In the genomic region with DNA sequence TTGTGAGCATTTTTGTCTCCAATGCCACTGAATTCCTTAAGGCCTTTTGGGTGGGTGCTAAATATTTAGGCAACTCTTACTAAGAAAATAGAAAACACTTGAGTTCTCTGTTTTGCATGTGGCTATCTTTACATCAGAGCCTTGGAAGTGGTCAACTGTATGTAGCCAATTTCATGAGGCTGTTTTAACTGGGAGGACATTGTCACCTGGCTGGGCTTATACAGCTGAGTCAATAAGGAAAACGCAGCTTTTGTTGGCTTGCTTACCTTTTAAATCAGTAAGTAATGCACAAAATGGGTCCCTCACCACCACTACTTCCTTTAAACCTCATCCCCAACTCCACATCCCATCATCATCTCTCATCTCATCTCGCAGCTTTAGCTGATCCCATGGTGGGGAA, we compare ENCODE assay signal across 26 cellular contexts.
"Had no signal": no experiment of that assay in that cellular context is flagged by ENCODE, and none has a peak within 500 bp of the region (broad histone marks: within the 10 kb centered on the region; RNA-seq: fewer than 3 reads in every experiment).

No MANE protein-coding gene starts in this region.

- H3K4me3 ChIP-seq: esophagus squamous epithelium, heart right ventricle, left lung, mucosa of descending colon, right lobe of liver, thoracic aorta, tibial nerve, upper lobe of left lung, uterus had no signal

- H3K4me1 ChIP-seq: esophagus squamous epithelium, heart right ventricle, parathyroid adenoma, tibial nerve, uterus had no signal

- H3K79me2 ChIP-seq: parathyroid adenoma had no signal

- DNase-seq: effector memory CD8-positive, alpha-beta T cell; erythroblast; esophagus squamous epithelium; foreskin melanocyte; glutamatergic neuron; heart right ventricle; hippocampal formation; left cardiac atrium; left lung; mesenchymal stem cell; mucosa of descending colon; naive B cell; right lobe of liver; small intestine; stimulated activated CD4-positive, alpha-beta T cell treated with anti-CD3 and anti-CD28 coated beads, Interleukin-15, amount 100 ng/mL, for 24 hours; stimulated activated CD4-positive, alpha-beta T cell treated with anti-CD3 and anti-CD28 coated beads, Interleukin-2, amount 100 ng/mL, for 48 hours; stimulated activated naive B cell treated with anti-CD40 and anti-IgM and Interleukin-4, amounts not matched to agents 10 μg/mL and 1 μg/mL and 100 μg/mL, for 72 hours; upper lobe of left lung; uterus had no signal

- H3K9ac ChIP-seq: parathyroid adenoma had no signal

- ATAC-seq: effector memory CD8-positive, alpha-beta T cell; heart right ventricle; left cardiac atrium; left lung; mucosa of descending colon; natural killer cell treated with Interleukin-12 subunit alpha and Interleukin-12 subunit beta and Interleukin-15 and Interleukin-18, amount 100 ng/mL, for 72 hours; right lobe of liver; stimulated activated naive B cell treated with anti-CD40 and anti-IgM and Interleukin-4, amounts not matched to agents 10 μg/mL and 1 μg/mL and 100 μg/mL, for 72 hours had no signal

- H3K36me3 ChIP-seq: esophagus squamous epithelium, heart right ventricle, left lung, neutrophil, right lobe of liver, thoracic aorta, tibial nerve, upper lobe of left lung, uterus had no signal

- FAIRE-seq: endometrium, islet of Langerhans, small intestine had no signal

- H2AFZ ChIP-seq: parathyroid adenoma had no signal

- H3K27me3 ChIP-seq: esophagus squamous epithelium, left lung, right lobe of liver, tibial nerve, upper lobe of left lung, uterus had no signal

- H3K9me3 ChIP-seq: esophagus squamous epithelium, left lung, mucosa of descending colon, neutrophil, right lobe of liver, thoracic aorta, uterus had no signal

- H3K27ac ChIP-seq: esophagus squamous epithelium, heart right ventricle, left lung, neutrophil, parathyroid adenoma, right lobe of liver, thoracic aorta, tibial nerve, upper lobe of left lung, uterus had no signal
